In genomic region chr21:43290529-43291346, GRCh38 we compare ENCODE assay signal across 1 cellular context.
TF ChIP-seq lines count a peak whose summit lies in the region.

No MANE protein-coding gene starts in this region.

TF ChIP-seq in HepG2, 621 proteins besides CTCF, POLR2A, EP300 and RAD21 (continued from another document):
- TF ChIP-seq, protein P1, sequence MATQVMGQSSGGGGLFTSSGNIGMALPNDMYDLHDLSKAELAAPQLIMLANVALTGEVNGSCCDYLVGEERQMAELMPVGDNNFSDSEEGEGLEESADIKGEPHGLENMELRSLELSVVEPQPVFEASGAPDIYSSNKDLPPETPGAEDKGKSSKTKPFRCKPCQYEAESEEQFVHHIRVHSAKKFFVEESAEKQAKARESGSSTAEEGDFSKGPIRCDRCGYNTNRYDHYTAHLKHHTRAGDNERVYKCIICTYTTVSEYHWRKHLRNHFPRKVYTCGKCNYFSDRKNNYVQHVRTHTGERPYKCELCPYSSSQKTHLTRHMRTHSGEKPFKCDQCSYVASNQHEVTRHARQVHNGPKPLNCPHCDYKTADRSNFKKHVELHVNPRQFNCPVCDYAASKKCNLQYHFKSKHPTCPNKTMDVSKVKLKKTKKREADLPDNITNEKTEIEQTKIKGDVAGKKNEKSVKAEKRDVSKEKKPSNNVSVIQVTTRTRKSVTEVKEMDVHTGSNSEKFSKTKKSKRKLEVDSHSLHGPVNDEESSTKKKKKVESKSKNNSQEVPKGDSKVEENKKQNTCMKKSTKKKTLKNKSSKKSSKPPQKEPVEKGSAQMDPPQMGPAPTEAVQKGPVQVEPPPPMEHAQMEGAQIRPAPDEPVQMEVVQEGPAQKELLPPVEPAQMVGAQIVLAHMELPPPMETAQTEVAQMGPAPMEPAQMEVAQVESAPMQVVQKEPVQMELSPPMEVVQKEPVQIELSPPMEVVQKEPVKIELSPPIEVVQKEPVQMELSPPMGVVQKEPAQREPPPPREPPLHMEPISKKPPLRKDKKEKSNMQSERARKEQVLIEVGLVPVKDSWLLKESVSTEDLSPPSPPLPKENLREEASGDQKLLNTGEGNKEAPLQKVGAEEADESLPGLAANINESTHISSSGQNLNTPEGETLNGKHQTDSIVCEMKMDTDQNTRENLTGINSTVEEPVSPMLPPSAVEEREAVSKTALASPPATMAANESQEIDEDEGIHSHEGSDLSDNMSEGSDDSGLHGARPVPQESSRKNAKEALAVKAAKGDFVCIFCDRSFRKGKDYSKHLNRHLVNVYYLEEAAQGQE (IDR thresholded peaks at IDR 0.05; ENCODE audit: borderline replicate concordance in 1 of 2, low read depth in 1 of 2, low read length in 2 of 2) = peak in 1 of 2 experiments; percentile 87; a peak in 2 of 4 replicates
- TF ChIP-seq THAP9 (CRISPR knock-in tag; IDR thresholded peaks at IDR 0.05; ENCODE audit: borderline replicate concordance) (no peak), PATZ1 (CRISPR knock-in tag; IDR thresholded peaks at IDR 0.05) (0 out of 2 replicates have a peak, but pooled peaks have one; percentile 15), PCBP1 (IDR thresholded peaks at IDR 0.05; ENCODE audit: borderline replicate concordance, low read depth, low read length) (no peak), PTBP1 (IDR thresholded peaks at IDR 0.05; ENCODE audit: low read depth, low read length, poor library complexity, severe bottlenecking) (no peak), ZBTB38 (CRISPR knock-in tag; IDR thresholded peaks at IDR 0.05) (peak; percentile 40; the same call in 1 of the 2 replicates), ZBTB43 (CRISPR knock-in tag; conservative IDR thresholded peaks at IDR 0.05) (no peak)
- TF ChIP-seq, protein P2, sequence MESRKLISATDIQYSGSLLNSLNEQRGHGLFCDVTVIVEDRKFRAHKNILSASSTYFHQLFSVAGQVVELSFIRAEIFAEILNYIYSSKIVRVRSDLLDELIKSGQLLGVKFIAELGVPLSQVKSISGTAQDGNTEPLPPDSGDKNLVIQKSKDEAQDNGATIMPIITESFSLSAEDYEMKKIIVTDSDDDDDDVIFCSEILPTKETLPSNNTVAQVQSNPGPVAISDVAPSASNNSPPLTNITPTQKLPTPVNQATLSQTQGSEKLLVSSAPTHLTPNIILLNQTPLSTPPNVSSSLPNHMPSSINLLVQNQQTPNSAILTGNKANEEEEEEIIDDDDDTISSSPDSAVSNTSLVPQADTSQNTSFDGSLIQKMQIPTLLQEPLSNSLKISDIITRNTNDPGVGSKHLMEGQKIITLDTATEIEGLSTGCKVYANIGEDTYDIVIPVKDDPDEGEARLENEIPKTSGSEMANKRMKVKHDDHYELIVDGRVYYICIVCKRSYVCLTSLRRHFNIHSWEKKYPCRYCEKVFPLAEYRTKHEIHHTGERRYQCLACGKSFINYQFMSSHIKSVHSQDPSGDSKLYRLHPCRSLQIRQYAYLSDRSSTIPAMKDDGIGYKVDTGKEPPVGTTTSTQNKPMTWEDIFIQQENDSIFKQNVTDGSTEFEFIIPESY (CRISPR knock-in tag; IDR thresholded peaks at IDR 0.05) = peak; percentile 52; the same call in 1 of the 2 replicates
